ENCODE assay signal across 27 cellular contexts in genomic region chr12:105223358-105223840, GRCh38. TPM values are rescaled to one million over a fixed set of nuclear protein-coding genes. Genes with fewer than 3 reads are reported as not detected.
DNase-seq lines count a peak whose midpoint lies in the region; ATAC-seq and TF ChIP-seq lines count a peak whose summit lies in the region.
"Had no signal": no experiment of that assay in that cellular context is flagged by ENCODE, and none has a peak within 500 bp of the region (broad histone marks: within the 10 kb centered on the region; RNA-seq: fewer than 3 reads in every experiment).

No MANE protein-coding gene starts in this region.

- no peak overlapping the region for H3K4me3 Mint-ChIP-seq in Caco-2 (ENCODE audit: unreplicated experiment)
- H3K4me3 Mint-ChIP-seq in dendritic cell treated with granulocyte-macrophage colony-stimulating factor and Interleukin-4, amounts not matched to agents 40 ng/mL and 50 ng/mL, for 4 days: peak overlapping the region; percentile 33
- H3K4me3 Mint-ChIP-seq: activated B cell treated with CpG ODN at 0.5 μM for 24 hours; activated naive CD4-positive, alpha-beta T cell treated with anti-CD3 and anti-CD28 coated beads, Interleukin-2, amount 50 U/mL, for 24 hours; CD4-positive, alpha-beta memory T cell; central memory CD8-positive, alpha-beta T cell; natural killer cell; stimulated activated naive B cell treated with anti-CD40 and anti-IgM and Interleukin-4, amounts not matched to agents 10 μg/mL and 1 μg/mL and 100 μg/mL, for 72 hours; T-helper 2 cell treated with Interferon-gamma antibody and Interleukin-4, amounts not matched to agents 5 μg/mL and 100 μg/mL, for 36 hours had no signal

- peaks cover 30% of the 10 kb centered on the region for H3K4me1 Mint-ChIP-seq in Caco-2 (ENCODE audit: low read depth, unreplicated experiment)
- H3K4me1 Mint-ChIP-seq in dendritic cell treated with granulocyte-macrophage colony-stimulating factor and Interleukin-4, amounts not matched to agents 40 ng/mL and 50 ng/mL, for 4 days (ENCODE audit: low read depth): peaks cover 70% of the 10 kb centered on the region

- H3K79me2 ChIP-seq in Karpas-422 (ENCODE audit: low read length) (peaks cover 25% of the 10 kb centered on the region; the same call in 1 of the 2 replicates), parathyroid adenoma (peaks cover 37% of the 10 kb centered on the region)

- peaks cover 21% of the 10 kb centered on the region for H3K36me3 Mint-ChIP-seq in Caco-2 (ENCODE audit: insufficient read depth, unreplicated experiment)
- H3K36me3 Mint-ChIP-seq in dendritic cell treated with granulocyte-macrophage colony-stimulating factor and Interleukin-4, amounts not matched to agents 40 ng/mL and 50 ng/mL, for 4 days (ENCODE audit: low read depth): peaks cover 88% of the 10 kb centered on the region

- no peak overlapping the region for H3K4me2 ChIP-seq in Karpas-422 (ENCODE audit: low read depth, low read length, poor library complexity, severe bottlenecking)
- peak overlapping the region; percentile 11 for H3K4me2 ChIP-seq in parathyroid adenoma (ENCODE audit: low read length)
- H3K4me2 ChIP-seq: KMS-11 had no signal

- ATAC-seq in right lobe of liver: no peak
- ATAC-seq: left lobe of liver; natural killer cell; stimulated activated naive B cell treated with anti-CD40 and anti-IgM and Interleukin-4, amounts not matched to agents 10 μg/mL and 1 μg/mL and 100 μg/mL, for 72 hours had no signal

- H3K4me3 ChIP-seq in Caco-2 (ENCODE audit: low read depth, low read length): no peak overlapping the region
- no peak overlapping the region for H3K4me3 ChIP-seq in Karpas-422 (ENCODE audit: low read length)
- no peak overlapping the region for H3K4me3 ChIP-seq in parathyroid adenoma (ENCODE audit: low read depth, low read length)
- no peak overlapping the region for H3K4me3 ChIP-seq in uterus
- H3K4me3 ChIP-seq in right lobe of liver: no peak overlapping the region
- H3K4me3 ChIP-seq: ascending aorta had no signal

- H3K27ac Mint-ChIP-seq in Caco-2 (ENCODE audit: unreplicated experiment): peak overlapping the region; percentile 11
- H3K27ac Mint-ChIP-seq in dendritic cell treated with granulocyte-macrophage colony-stimulating factor and Interleukin-4, amounts not matched to agents 40 ng/mL and 50 ng/mL, for 4 days: peak overlapping the region; percentile 80
- H3K27ac Mint-ChIP-seq: activated B cell treated with CpG ODN at 0.5 μM for 24 hours; activated naive CD4-positive, alpha-beta T cell treated with anti-CD3 and anti-CD28 coated beads, Interleukin-2, amount 50 U/mL, for 24 hours; CD4-positive, alpha-beta memory T cell; stimulated activated naive B cell treated with anti-CD40 and anti-IgM and Interleukin-4, amounts not matched to agents 10 μg/mL and 1 μg/mL and 100 μg/mL, for 72 hours; T-helper 2 cell treated with Interferon-gamma antibody and Interleukin-4, amounts not matched to agents 5 μg/mL and 100 μg/mL, for 36 hours had no signal

- H3K9me3 Mint-ChIP-seq in Caco-2 (ENCODE audit: unreplicated experiment): no peaks in the 10 kb centered on the region
- H3K9me3 Mint-ChIP-seq in dendritic cell treated with granulocyte-macrophage colony-stimulating factor and Interleukin-4, amounts not matched to agents 40 ng/mL and 50 ng/mL, for 4 days: no peaks in the 10 kb centered on the region
- H3K9me3 Mint-ChIP-seq: activated B cell treated with CpG ODN at 0.5 μM for 24 hours; activated naive CD4-positive, alpha-beta T cell treated with anti-CD3 and anti-CD28 coated beads, Interleukin-2, amount 50 U/mL, for 24 hours; CD4-positive, alpha-beta memory T cell; central memory CD8-positive, alpha-beta T cell; natural killer cell; stimulated activated naive B cell treated with anti-CD40 and anti-IgM and Interleukin-4, amounts not matched to agents 10 μg/mL and 1 μg/mL and 100 μg/mL, for 72 hours; T-helper 2 cell treated with Interferon-gamma antibody and Interleukin-4, amounts not matched to agents 5 μg/mL and 100 μg/mL, for 36 hours had no signal

- H4K20me1 ChIP-seq in Karpas-422 (ENCODE audit: insufficient read depth, low read depth, low read length): no peaks in the 10 kb centered on the region

- H3K27me3 ChIP-seq in Caco-2 (replicated peaks; ENCODE audit: control insufficient read depth, insufficient read depth, low read length): no peaks in the 10 kb centered on the region
- H3K27me3 ChIP-seq in Karpas-422 (ENCODE audit: low read length): no peaks in the 10 kb centered on the region
- no peaks in the 10 kb centered on the region for H3K27me3 ChIP-seq in parathyroid adenoma (ENCODE audit: control insufficient read depth, insufficient read depth, low read length)
- no peaks in the 10 kb centered on the region for H3K27me3 ChIP-seq in uterus
- no peaks in the 10 kb centered on the region for H3K27me3 ChIP-seq in right lobe of liver
- H3K27me3 ChIP-seq: ascending aorta, spleen had no signal

- peaks cover 6% of the 10 kb centered on the region for H3K36me3 ChIP-seq in Caco-2 (ENCODE audit: control insufficient read depth, insufficient read depth, low read length)
- H3K36me3 ChIP-seq in Karpas-422 (ENCODE audit: insufficient read depth, low read length): peaks cover 1% of the 10 kb centered on the region; the same call in 1 of the 2 replicates
- no peaks in the 10 kb centered on the region for H3K36me3 ChIP-seq in parathyroid adenoma (ENCODE audit: control insufficient read depth, insufficient read depth, low read length)
- no peaks in the 10 kb centered on the region for H3K36me3 ChIP-seq in uterus
- H3K36me3 ChIP-seq in right lobe of liver: peaks cover 0 to 11% (median 4%) of the 10 kb centered on the region in 4 donors

- no peak overlapping the region for H3K9ac ChIP-seq in Karpas-422 (ENCODE audit: low read length)
- H3K9ac ChIP-seq in parathyroid adenoma: no peak overlapping the region
- H3K9ac ChIP-seq: KMS-11 had no signal

- no peaks in the 10 kb centered on the region for H3K9me2 ChIP-seq in Karpas-422 (replicated peaks; ENCODE audit: insufficient read depth, low read length)

- intact Hi-C loops in Caco-2 (cut with micrococcal nuclease; ENCODE audit: unreplicated experiment): loop anchor here (5.0 kb wide), 1 partner anchor 94 kb away; no protein-coding TSS in a partner anchor
- intact Hi-C loops in dendritic cell treated with granulocyte-macrophage colony-stimulating factor and Interleukin-4, amounts not matched to agents 40 ng/mL and 50 ng/mL, for 4 days (cut with micrococcal nuclease): loop anchor here (10.0 kb wide), 1 partner anchor 161 kb away; no protein-coding TSS in a partner anchor
- intact Hi-C loops in uterus (cut with DNase I; ENCODE audit: low total_unique reads): no loop called here
- intact Hi-C loops in right lobe of liver (cut with DNase I): no loop called here

- POLR2A ChIA-PET in Caco-2 (lab: Charles Lee): no interaction called here

- CTCF ChIA-PET in Caco-2 (lab: Charles Lee): no interaction called here

- H3K9me3 ChIP-seq in Caco-2 (no peaks in the 10 kb centered on the region), Karpas-422 (ENCODE audit: low read length) (no peaks in the 10 kb centered on the region), parathyroid adenoma (ENCODE audit: control insufficient read depth, low read length) (no peaks in the 10 kb centered on the region), uterus (no peaks in the 10 kb centered on the region), right lobe of liver (no peaks in the 10 kb centered on the region)
- H3K9me3 ChIP-seq: ascending aorta, spleen had no signal

- H2AFZ ChIP-seq in Karpas-422 (ENCODE audit: low read length): no peak overlapping the region
- no peak overlapping the region for H2AFZ ChIP-seq in parathyroid adenoma

- TF ChIP-seq POLR2A in uterus (IDR thresholded peaks at IDR 0.05) (no peak), right lobe of liver (IDR thresholded peaks at IDR 0.05) (no peak)

- 74% methylated on average over 3 of the region's 4 CpGs for WGBS in right lobe of liver (ENCODE audit: insufficient coverage, low coverage, low lambda C conversion rate, missing lambda C conversion rate)

- no peak for TF ChIP-seq CTCF in Caco-2 (IDR thresholded peaks at IDR 0.05; ENCODE audit: insufficient read depth in 1 of 2, low read depth in 1 of 2, low read length in 1 of 2, severe bottlenecking in 1 of 2, unreplicated experiment in 1 of 2)
- no peak for TF ChIP-seq CTCF in parathyroid adenoma (IDR thresholded peaks at IDR 0.05)
- no peak for TF ChIP-seq CTCF in uterus (IDR thresholded peaks at IDR 0.05)
- TF ChIP-seq CTCF in right lobe of liver (IDR thresholded peaks at IDR 0.05): no peak

- H3K27me3 Mint-ChIP-seq in Caco-2 (ENCODE audit: insufficient read depth, unreplicated experiment): no peaks in the 10 kb centered on the region
- no peaks in the 10 kb centered on the region for H3K27me3 Mint-ChIP-seq in dendritic cell treated with granulocyte-macrophage colony-stimulating factor and Interleukin-4, amounts not matched to agents 40 ng/mL and 50 ng/mL, for 4 days
- H3K27me3 Mint-ChIP-seq: activated B cell treated with CpG ODN at 0.5 μM for 24 hours; activated naive CD4-positive, alpha-beta T cell treated with anti-CD3 and anti-CD28 coated beads, Interleukin-2, amount 50 U/mL, for 24 hours; CD4-positive, alpha-beta memory T cell; central memory CD8-positive, alpha-beta T cell; stimulated activated naive B cell treated with anti-CD40 and anti-IgM and Interleukin-4, amounts not matched to agents 10 μg/mL and 1 μg/mL and 100 μg/mL, for 72 hours had no signal

- no TSS peak for BruUV-seq in Caco-2 (replicated peaks; lab: Mats Ljungman, UMichigan)

- no peak overlapping the region for H3K27ac ChIP-seq in Karpas-422 (ENCODE audit: low read length)
- H3K27ac ChIP-seq in parathyroid adenoma: no peak overlapping the region
- H3K27ac ChIP-seq in uterus: peak overlapping the region in 1 of 2 donors; percentile 46
- no peak overlapping the region for H3K27ac ChIP-seq in right lobe of liver
- H3K27ac ChIP-seq: ascending aorta, KMS-11 had no signal

- DNase-seq in Caco-2 (no peak), Karpas-422 (peak; percentile 53), COLO829 (ENCODE audit: low spot score) (no peak), uterus (no peak), right lobe of liver (no peak), GM19238 (ENCODE audit: insufficient read length, low spot score) (no peak)
- DNase-seq: activated B cell treated with CpG ODN at 0.5 μM for 24 hours; CD4-positive, alpha-beta memory T cell; foreskin melanocyte; GDM1; GOT3; midbrain; natural killer cell; NCI-H1694; NCI-H2171 treated with DMSO at 0.1 percent for 48 hours; NCI-H69; spleen; stimulated activated CD4-positive, alpha-beta T cell treated with anti-CD3 and anti-CD28 coated beads, Interleukin-2, amount 100 ng/mL, for 48 hours; stimulated activated naive B cell treated with anti-CD40 and anti-IgM and Interleukin-4, amounts not matched to agents 10 μg/mL and 1 μg/mL and 100 μg/mL, for 72 hours had no signal

- H3K4me1 ChIP-seq in Caco-2 (peaks cover 15% of the 10 kb centered on the region; the same call in 1 of the 2 replicates), Karpas-422 (ENCODE audit: low read length) (peaks cover 17% of the 10 kb centered on the region), parathyroid adenoma (peaks cover 17% of the 10 kb centered on the region), uterus (peaks cover 0 to 5% of the 10 kb centered on the region in 2 donors), right lobe of liver (peaks cover 0 to 12% (median 0%) of the 10 kb centered on the region in 4 donors)

RNA-seq across cellular contexts. Expression of gene APPL2, which starts 12.6 kb away (rescaled TPM):
- 49.2 and 56.0 TPM in 2 replicates for total RNA-seq in Caco-2 (2022)
- total RNA-seq in Karpas-422 (2014; rRNA removed; shearing (Covaris generic); ENCODE audit: low replicate concordance): 20.4 and 44.1 TPM in 2 replicates
- 10 to 100 TPM; 14.3 to 52.6 (median 31.4) TPM for total RNA-seq in uterus
- 10 to 100 TPM; 10.2 to 23.2 (median 16.5) TPM for total RNA-seq in right lobe of liver

Comparison
In these comparisons a context has a peak if more than half of its experiments do, and no peak if none do; other contexts are left out.
1. intact Hi-C loops: an anchor here in Caco-2 (5.0 kb wide) and dendritic cell treated with granulocyte-macrophage colony-stimulating factor and Interleukin-4, amounts not matched to agents 40 ng/mL and 50 ng/mL, for 4 days (10.0 kb wide); none called in uterus and right lobe of liver.